ENCODE assay signal across 24 cellular contexts in the genomic region with DNA sequence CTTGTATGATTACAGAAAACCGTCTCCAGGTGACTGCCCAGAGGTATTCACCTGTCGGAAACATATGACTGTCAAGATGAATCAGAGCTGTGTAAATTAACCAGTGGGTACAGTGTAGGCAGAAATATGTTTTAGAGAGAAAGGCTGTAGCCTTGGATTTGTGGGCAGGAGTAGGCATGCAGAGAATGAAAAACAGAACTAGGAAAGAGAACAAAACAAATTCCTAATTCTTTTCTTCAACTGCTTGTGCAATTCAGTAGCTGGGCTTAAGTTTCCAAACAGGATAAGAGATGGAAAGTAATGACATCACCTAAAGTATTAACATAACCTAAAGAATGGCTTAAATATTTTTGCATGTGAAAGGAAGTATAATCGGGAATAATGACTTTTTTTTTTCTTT. TPM values are rescaled to one million over a fixed set of nuclear protein-coding genes. Genes with fewer than 3 reads are reported as not detected.
DNase-seq lines count a peak whose midpoint lies in the region; ATAC-seq and TF ChIP-seq lines count a peak whose summit lies in the region.
"Had no signal": no experiment of that assay in that cellular context is flagged by ENCODE, and none has a peak within 500 bp of the region (broad histone marks: within the 10 kb centered on the region; RNA-seq: fewer than 3 reads in every experiment).

No MANE protein-coding gene starts in this region.

- no peaks in the 10 kb centered on the region for H3K36me3 ChIP-seq in GM23338 (ENCODE audit: insufficient read depth)
- H3K36me3 ChIP-seq: BE2C, tibial artery had no signal

- peaks cover 18% of the 10 kb centered on the region for H3K4me1 ChIP-seq in GM23338 (ENCODE audit: insufficient read depth)
- H3K4me1 ChIP-seq: BE2C, tibial artery had no signal

- 0 out of 2 replicates have a peak overlapping the region, but pooled peaks have one; percentile 2 for H3K27ac Mint-ChIP-seq in GM23338
- H3K27ac Mint-ChIP-seq: activated naive CD8-positive, alpha-beta T cell treated with anti-CD3 and anti-CD28 coated beads, Interleukin-2, amount 50 U/mL, for 24 hours; activated T-helper 2 cell treated with anti-CD3 and anti-CD28 coated beads, Interferon-gamma antibody, Interleukin-2, Interleukin-4, amounts not matched to agents 10 μg/mL and 5 μg/mL and 100 μg/mL, durations not matched to agents 14 hours and 24 hours and 36 hours; progenitor cell of endocrine pancreas; stimulated activated naive CD8-positive, alpha-beta T cell treated with anti-CD3 and anti-CD28 coated beads, Interleukin-15, Interleukin-2, amounts not matched to agents 100 ng/mL and 50 ng/mL, for 24 hours; T-cell had no signal

- H3F3A ChIP-seq in GM23338 (replicated peaks; ENCODE audit: low read depth) = no peaks in the 10 kb centered on the region; the same call in 1 of the 2 replicates

- ATAC-seq in GM23338 (no peak; the same call in 2 of the 3 replicates), esophagus mucosa (peak; percentile 91)
- ATAC-seq: activated naive CD8-positive, alpha-beta T cell treated with anti-CD3 and anti-CD28 coated beads, Interleukin-2, amount 50 U/mL, for 24 hours; left ventricle myocardium superior; T-cell had no signal

- no peak overlapping the region for H3K4me3 ChIP-seq in GM23338
- H3K4me3 ChIP-seq: tibial artery had no signal

- no peaks in the 10 kb centered on the region for H3K36me3 Mint-ChIP-seq in GM23338 (ENCODE audit: low read depth)
- H3K36me3 Mint-ChIP-seq: T-cell had no signal

- H3K4me3 Mint-ChIP-seq in GM23338 = no peak overlapping the region
- H3K4me3 Mint-ChIP-seq: activated naive CD8-positive, alpha-beta T cell treated with anti-CD3 and anti-CD28 coated beads, Interleukin-2, amount 50 U/mL, for 24 hours; neural crest cell; stimulated activated naive CD8-positive, alpha-beta T cell treated with anti-CD3 and anti-CD28 coated beads, Interleukin-15, Interleukin-2, amounts not matched to agents 100 ng/mL and 50 ng/mL, for 24 hours; T-cell had no signal

- CTCF ChIA-PET in RWPE1 (lab: Yijun Ruan, JAX) = interaction anchor here (0.5 to 0.8 kb wide), 4 partner anchors 9 to 108 kb away, joined by 3 to 5 read pairs (median 3); no protein-coding TSS in a partner anchor

- no peaks in the 10 kb centered on the region for H3K27me3 ChIP-seq in GM23338 (ENCODE audit: insufficient read depth)
- H3K27me3 ChIP-seq: BE2C, tibial artery had no signal

- H4K20me1 ChIP-seq in GM23338 (replicated peaks; ENCODE audit: insufficient read depth) = no peaks in the 10 kb centered on the region

- TF ChIP-seq CTCF in GM23338 (conservative IDR thresholded peaks at IDR 0.05; ENCODE audit: low read depth in 2 of 2) (no peak), RWPE1 (conservative IDR thresholded peaks at IDR 0.05; ENCODE audit: low read depth) (no peak)

- H2AFZ ChIP-seq in GM23338 = no peak overlapping the region

- H3K79me2 ChIP-seq in GM23338 (replicated peaks; ENCODE audit: insufficient read depth) = no peaks in the 10 kb centered on the region

- H3K27ac ChIP-seq in GM23338 (ENCODE audit: low read depth) (peak overlapping the region; percentile 76), RWPE1 (no peak overlapping the region)
- H3K27ac ChIP-seq: tibial artery had no signal

- H3K9me3 Mint-ChIP-seq in GM23338 = peaks cover 2% of the 10 kb centered on the region; the same call in 2 of the 3 replicates
- H3K9me3 Mint-ChIP-seq: activated naive CD8-positive, alpha-beta T cell treated with anti-CD3 and anti-CD28 coated beads, Interleukin-2, amount 50 U/mL, for 24 hours; activated T-helper 2 cell treated with anti-CD3 and anti-CD28 coated beads, Interferon-gamma antibody, Interleukin-2, Interleukin-4, amounts not matched to agents 10 μg/mL and 5 μg/mL and 100 μg/mL, durations not matched to agents 14 hours and 24 hours and 36 hours; neural crest cell; stimulated activated naive CD8-positive, alpha-beta T cell treated with anti-CD3 and anti-CD28 coated beads, Interleukin-15, Interleukin-2, amounts not matched to agents 100 ng/mL and 50 ng/mL, for 24 hours; T-cell had no signal

- H3K4me2 ChIP-seq in GM23338 = peak overlapping the region; percentile 24

- H3K9me2 ChIP-seq in GM23338 (ENCODE audit: insufficient read depth) = peaks cover 19% of the 10 kb centered on the region

- H3K27me3 Mint-ChIP-seq in GM23338 (ENCODE audit: insufficient read depth, low read depth, poor library complexity) = no peaks in the 10 kb centered on the region
- H3K27me3 Mint-ChIP-seq: stimulated activated naive CD8-positive, alpha-beta T cell treated with anti-CD3 and anti-CD28 coated beads, Interleukin-15, Interleukin-2, amounts not matched to agents 100 ng/mL and 50 ng/mL, for 24 hours had no signal

- POLR2A ChIA-PET in RWPE1 (lab: Yijun Ruan, JAX; ENCODE audit: low non-redundant PET) = no interaction called here

- H3K4me1 Mint-ChIP-seq in GM23338 = peaks cover 21% of the 10 kb centered on the region
- H3K4me1 Mint-ChIP-seq: activated naive CD8-positive, alpha-beta T cell treated with anti-CD3 and anti-CD28 coated beads, Interleukin-2, amount 50 U/mL, for 24 hours; neural crest cell; T-cell had no signal

- DNase-seq in GM23338 (ENCODE audit: low spot score) = peak; percentile 21
- DNase-seq in RWPE1 (ENCODE audit: low spot score) = peak; percentile 76
- peak; percentile 63 for DNase-seq in renal cortical epithelial cell (ENCODE audit: low read depth)
- no peak for DNase-seq in T-helper 2 cell
- no peak for DNase-seq in activated CD4-positive, alpha-beta T cell treated with anti-CD3 and anti-CD28 coated beads, Interleukin-2, amount 50 U/mL, for 48 hours
- no peak for DNase-seq in COLO668 (lab: John Stamatoyannopoulos, UW; ENCODE audit: unreplicated experiment)
- DNase-seq: activated CD4-positive, alpha-beta T cell treated with anti-CD3 and anti-CD28 coated beads for 48 hours; activated naive CD8-positive, alpha-beta T cell treated with anti-CD3 and anti-CD28 coated beads, Interleukin-2, amount 50 U/mL, for 24 hours; BE2C; COR-L47; EL; left ventricle myocardium superior; NCI-H524 treated with DMSO at 0.1 percent for 48 hours; small intestine; stimulated activated CD4-positive, alpha-beta T cell treated with anti-CD3 and anti-CD28 coated beads, Interleukin-2, amount 100 ng/mL, for 48 hours; T-cell; tibial artery had no signal

TF ChIP-seq in GM23338, 12 proteins besides CTCF, POLR2A, EP300 and RAD21 (continues in another document):
- no peak for TF ChIP-seq JUNB (IDR thresholded peaks at IDR 0.05; ENCODE audit: unreplicated experiment)
- TF ChIP-seq ZNF114 (CRISPR knock-in tag; IDR thresholded peaks at IDR 0.05) = no peak
- TF ChIP-seq POLR2AphosphoS5 (IDR thresholded peaks at IDR 0.05; ENCODE audit: low read depth) = no peak

RNA-seq across cellular contexts. Expression of a gene that starts 34.7 kb away (rescaled TPM):
- 2.3 and 4.2 TPM in 2 replicates for total RNA-seq in GM23338 (2014; rRNA removed; shearing (Covaris generic))
- polyA plus RNA-seq in GM23338 (2016; fragmentation: Nextera tagmentation; extraction: Ambion mirVana) = 1.4 and 2.6 TPM in 2 replicates
- total RNA-seq in esophagus mucosa (0.36 TPM), renal cortical epithelial cell (2.8 and 4.4 TPM in 2 replicates)
- total RNA-seq: activated T-helper 2 cell treated with anti-CD3 and anti-CD28 coated beads, Interferon-gamma antibody, Interleukin-2, Interleukin-4, amounts not matched to agents 10 μg/mL and 5 μg/mL and 100 μg/mL, durations not matched to agents 14 hours and 24 hours and 36 hours; cardiac septum; left ventricle myocardium superior; mononuclear cell; neural crest cell had no signal

Comparison
In these comparisons a context has a peak if more than half of its experiments do, and no peak if none do; other contexts are left out.
1. DNase-seq: peak in GM23338 (single experiment), RWPE1 (single experiment) and renal cortical epithelial cell (single experiment); none in T-helper 2 cell (0 of 5), activated CD4-positive, alpha-beta T cell treated with anti-CD3 and anti-CD28 coated beads, Interleukin-2, amount 50 U/mL, for 48 hours (0 of 2) and COLO668 (single experiment).